Comparison of ENCODE assay signal across 8 cellular contexts in genomic region chr10:27153855-27154198, GRCh38. TPM values are rescaled to one million over a fixed set of nuclear protein-coding genes. Genes with fewer than 3 reads are reported as not detected.
DNase-seq lines count a peak whose midpoint lies in the region; ATAC-seq and TF ChIP-seq lines count a peak whose summit lies in the region.

No MANE protein-coding gene starts in this region.

- no peaks in the 10 kb centered on the region for H3K27me3 ChIP-seq in PC-9 (ENCODE audit: insufficient read depth, low read depth)
- H3K27me3 ChIP-seq in effector memory CD4-positive, alpha-beta T cell (replicated peaks; ENCODE audit: control insufficient read depth, insufficient read depth, low read length, poor library complexity, severe bottlenecking): no peaks in the 10 kb centered on the region
- no peaks in the 10 kb centered on the region for H3K27me3 ChIP-seq in mucosa of rectum (ENCODE audit: control insufficient read depth in 2 of 2, insufficient read depth in 2 of 2, low read length in 2 of 2)
- no peaks in the 10 kb centered on the region for H3K27me3 ChIP-seq in upper lobe of right lung

- H2AFZ ChIP-seq in PC-9: peak overlapping the region; percentile 92

- H3K36me3 ChIP-seq in PC-9 (ENCODE audit: low read depth) (no peaks in the 10 kb centered on the region), mucosa of rectum (ENCODE audit: control insufficient read depth in 2 of 2, insufficient read depth in 2 of 2, low read length in 2 of 2) (peaks cover 5% of the 10 kb centered on the region in 2 donors), upper lobe of right lung (peaks cover 3% of the 10 kb centered on the region)
- H3K36me3 ChIP-seq in effector memory CD4-positive, alpha-beta T cell (ENCODE audit: control insufficient read depth, insufficient read depth, low read length): peaks cover 2% of the 10 kb centered on the region

- no peaks in the 10 kb centered on the region for H3K9me3 ChIP-seq in PC-9 (ENCODE audit: insufficient read depth, low read depth)
- H3K9me3 ChIP-seq in effector memory CD4-positive, alpha-beta T cell (ENCODE audit: control insufficient read depth, low read length): no peaks in the 10 kb centered on the region
- no peaks in the 10 kb centered on the region for H3K9me3 ChIP-seq in mucosa of rectum (ENCODE audit: control insufficient read depth in 2 of 2, low read length in 2 of 2)
- no peaks in the 10 kb centered on the region for H3K9me3 ChIP-seq in upper lobe of right lung

- peak; percentile 7 for ATAC-seq in HG02623 (IDR thresholded peaks at IDR 0.05; ENCODE audit: unreplicated experiment)
- ATAC-seq in upper lobe of right lung: peak; percentile 1
- ATAC-seq in activated CD4-positive, CD25-positive, alpha-beta regulatory T cell treated with anti-CD3 and anti-CD28 coated beads, Interleukin-2, amount 50 U/mL, for 24 hours: no peak

- TF ChIP-seq CTCF in PC-9 (conservative IDR thresholded peaks at IDR 0.05) (no peak), upper lobe of right lung (IDR thresholded peaks at IDR 0.05) (no peak)

- POLR2A ChIA-PET in PC-9 (lab: Charles Lee; ENCODE audit: unreplicated experiment): interaction anchor here (0.5 to 0.7 kb wide), 3 partner anchors 34 to 1384 kb away, joined by 4 to 8 read pairs (median 8); no protein-coding TSS in a partner anchor

- no TSS peak for BruUV-seq in PC-9 (replicated peaks; lab: Mats Ljungman, UMichigan)

- H3F3A ChIP-seq in PC-9 (ENCODE audit: insufficient read depth, low read depth): peaks cover 11% of the 10 kb centered on the region

- peak overlapping the region; percentile 89 to 100 for H3K9ac ChIP-seq in mucosa of rectum (ENCODE audit: low read depth in 1 of 2, low read length in 2 of 2)

- peak overlapping the region; percentile 98 for H3K4me2 ChIP-seq in PC-9

- H4K20me1 ChIP-seq in PC-9 (ENCODE audit: insufficient read depth): peaks cover 21% of the 10 kb centered on the region

- CTCF ChIA-PET in PC-9 (lab: Charles Lee): no interaction called here

- H3K4me3 ChIP-seq in PC-9 (peak overlapping the region; percentile 91), mucosa of rectum (ENCODE audit: low read length in 2 of 2) (peak overlapping the region; percentile 98 to 99), upper lobe of right lung (peak overlapping the region; percentile 94)
- peak overlapping the region; percentile 97 for H3K4me3 ChIP-seq in effector memory CD4-positive, alpha-beta T cell (ENCODE audit: insufficient read depth, low read depth, low read length, poor library complexity, severe bottlenecking)

- peaks cover 68% of the 10 kb centered on the region for H3K79me2 ChIP-seq in PC-9 (ENCODE audit: low read depth)

- peaks cover 18% of the 10 kb centered on the region for H3K4me1 ChIP-seq in PC-9 (replicated peaks; ENCODE audit: insufficient read depth)
- peaks cover 21% of the 10 kb centered on the region for H3K4me1 ChIP-seq in effector memory CD4-positive, alpha-beta T cell (ENCODE audit: control insufficient read depth, insufficient read depth, low read length, poor library complexity, severe bottlenecking)
- H3K4me1 ChIP-seq in mucosa of rectum (ENCODE audit: control insufficient read depth in 2 of 2, insufficient read depth in 2 of 2, low read length in 2 of 2): peaks cover 14 to 18% of the 10 kb centered on the region in 2 donors
- H3K4me1 ChIP-seq in upper lobe of right lung: peaks cover 34% of the 10 kb centered on the region

- H3K27ac ChIP-seq in PC-9 (peak overlapping the region; percentile 97), mucosa of rectum (ENCODE audit: low read depth in 2 of 2, low read length in 2 of 2) (peak overlapping the region; percentile 98 to 100), upper lobe of right lung (peak overlapping the region; percentile 99)
- peak overlapping the region; percentile 100 for H3K27ac ChIP-seq in effector memory CD4-positive, alpha-beta T cell (ENCODE audit: insufficient read depth, low read length, poor library complexity, severe bottlenecking)

- no peaks in the 10 kb centered on the region for H3K9me2 ChIP-seq in PC-9 (ENCODE audit: insufficient read depth)

- peak; percentile 0 to 5 for DNase-seq in activated CD8-positive, alpha-beta memory T cell treated with anti-CD3 and anti-CD28 coated beads for 4 hours (ENCODE audit: low read depth in 2 of 2)
- DNase-seq in activated CD8-positive, alpha-beta memory T cell treated with anti-CD3 and anti-CD28 coated beads for 24 hours: no peak
- no peak for DNase-seq in PC-9
- no peak for DNase-seq in effector memory CD4-positive, alpha-beta T cell
- DNase-seq in upper lobe of right lung: no peak

- intact Hi-C loops in PC-9 (cut with micrococcal nuclease; ENCODE audit: unreplicated experiment) (loop anchor here (2.0 kb wide), 1 partner anchor 87 kb away; the partner anchor contains the start of gene ACBD5), upper lobe of right lung (cut with DNase I) (no loop called here)

RNA-seq across cellular contexts. Expression of gene YME1L1, which starts 0.4 kb away (rescaled TPM):
- total RNA-seq in PC-9 (2021): 69.2 and 87.7 TPM in 2 replicates
- 81.1 TPM for total RNA-seq in upper lobe of right lung

RNA-seq across cellular contexts. Expression of gene MASTL, which starts 1.3 kb away (rescaled TPM):
- total RNA-seq in PC-9 (2021) (13.0 and 17.4 TPM in 2 replicates), upper lobe of right lung (8.9 TPM)

RNA-seq across cellular contexts. Expression of gene ANKRD26, which starts 53.5 kb away (rescaled TPM):
- total RNA-seq in PC-9 (2021) (10.6 and 12.9 TPM in 2 replicates), upper lobe of right lung (6.7 TPM)

Comparison
In these comparisons a context has a peak if more than half of its experiments do, and no peak if none do; other contexts are left out.
1. DNase-seq: peak in activated CD8-positive, alpha-beta memory T cell treated with anti-CD3 and anti-CD28 coated beads for 4 hours (2 of 2); none in activated CD8-positive, alpha-beta memory T cell treated with anti-CD3 and anti-CD28 coated beads for 24 hours (single experiment), PC-9 (0 of 2), effector memory CD4-positive, alpha-beta T cell (0 of 3) and upper lobe of right lung (single experiment).
2. ATAC-seq: peak in HG02623 (single experiment) and upper lobe of right lung (single experiment); none in activated CD4-positive, CD25-positive, alpha-beta regulatory T cell treated with anti-CD3 and anti-CD28 coated beads, Interleukin-2, amount 50 U/mL, for 24 hours (0 of 2).
3. Peak in every context shown above with its lines, with median percentiles within 50 percentile points of each other: H3K27ac ChIP-seq and H3K4me3 ChIP-seq.